In genomic region chr7:76392531-76393115, GRCh38 we compare ENCODE assay signal across 8 cellular contexts. TPM values are rescaled to one million over a fixed set of nuclear protein-coding genes. Genes with fewer than 3 reads are reported as not detected.
A peak's percentile ranks its signal among the peaks of the same experiment; 100 is the strongest.
DNase-seq lines count a peak whose midpoint lies in the region; TF ChIP-seq lines count a peak whose summit lies in the region.

No MANE protein-coding gene starts in this region.

- no peak for TF ChIP-seq POLR2A in uterus (IDR thresholded peaks at IDR 0.05)

- in situ Hi-C loops in brain microvascular endothelial cell (cut with HindIII; ENCODE audit: low pct_ligation_motif_present, low sequenced_read_pairs) = no loop called here

- intact Hi-C loops in left ventricle myocardium inferior (cut with micrococcal nuclease) (no loop called here), cardiac septum (cut with DNase I) (no loop called here), uterus (cut with DNase I; ENCODE audit: low total_unique reads) (no loop called here)

- H3K27me3 ChIP-seq in left ventricle myocardium inferior (ENCODE audit: low read depth) (no peaks in the 10 kb centered on the region), brain microvascular endothelial cell (replicated peaks) (no peaks in the 10 kb centered on the region), uterus (no peaks in the 10 kb centered on the region)

- DNase-seq in left ventricle myocardium inferior (no peak), cardiac septum (ENCODE audit: low spot score) (no peak), brain microvascular endothelial cell (no peak), uterus (no peak), globus pallidus (ENCODE audit: low spot score) (no peak), cerebellum (ENCODE audit: low spot score) (no peak)
- DNase-seq in stimulated activated CD4-positive, alpha-beta T cell treated with anti-CD3 and anti-CD28 coated beads, Interleukin-4, amount 100 ng/mL, for 24 hours = no peak

- H3K4me3 ChIP-seq in left ventricle myocardium inferior (peak overlapping the region; percentile 70), brain microvascular endothelial cell (ENCODE audit: low read depth, low read length) (peak overlapping the region; percentile 44), mesodermal cell (ENCODE audit: extremely low read depth, insufficient read depth, low read length, poor library complexity, severe bottlenecking) (peak overlapping the region; percentile 47), uterus (peak overlapping the region; percentile 28 to 43)

- H3K4me1 ChIP-seq in left ventricle myocardium inferior = peaks cover 33% of the 10 kb centered on the region
- H3K4me1 ChIP-seq in mesodermal cell (ENCODE audit: control insufficient read depth, insufficient read depth, low read length, poor library complexity, severe bottlenecking) = peaks cover 11% of the 10 kb centered on the region
- no peaks in the 10 kb centered on the region for H3K4me1 ChIP-seq in uterus

- 43 to 45% methylated on average over 10 of the region's 12 CpGs for WGBS in mesodermal cell (ENCODE audit: insufficient coverage in 2 of 2), 2 experiments

- H3K9me3 ChIP-seq in left ventricle myocardium inferior (replicated peaks) (no peaks in the 10 kb centered on the region), mesodermal cell (ENCODE audit: control insufficient read depth, low read length) (no peaks in the 10 kb centered on the region), uterus (no peaks in the 10 kb centered on the region)

- H3K27ac ChIP-seq in left ventricle myocardium inferior (replicated peaks) (peak overlapping the region; percentile 90), brain microvascular endothelial cell (peak overlapping the region; percentile 42), mesodermal cell (ENCODE audit: low read depth, low read length, severe bottlenecking) (no peak overlapping the region), uterus (peak overlapping the region; percentile 77 to 87)

- TF ChIP-seq CTCF in left ventricle myocardium inferior (IDR thresholded peaks at IDR 0.05; ENCODE audit: borderline replicate concordance) = no peak
- no peak for TF ChIP-seq CTCF in brain microvascular endothelial cell (IDR thresholded peaks at IDR 0.05; ENCODE audit: low read depth, low read length, missing control alignments)
- TF ChIP-seq CTCF in uterus (IDR thresholded peaks at IDR 0.05) = no peak

- H3K36me3 ChIP-seq in left ventricle myocardium inferior = no peaks in the 10 kb centered on the region
- H3K36me3 ChIP-seq in brain microvascular endothelial cell (replicated peaks) = no peaks in the 10 kb centered on the region
- no peaks in the 10 kb centered on the region for H3K36me3 ChIP-seq in mesodermal cell (ENCODE audit: control insufficient read depth, insufficient read depth, low read length)
- H3K36me3 ChIP-seq in uterus = no peaks in the 10 kb centered on the region

RNA-seq across cellular contexts. Expression of gene SSC4D, which starts 16.9 kb away (rescaled TPM):
- total RNA-seq in left ventricle myocardium inferior (0.99 TPM), cardiac septum (0.51 TPM), uterus (1 to 10 TPM in 1 of 4 donors, under 1 TPM in 1, not detected in 2; 0.37 to 1.0 TPM), cerebellum (0.73 TPM)
- polyA plus RNA-seq in mesodermal cell (2013, experiment 1 of 2) = 6.4 TPM
- polyA plus RNA-seq in mesodermal cell (2013, experiment 2 of 2) = 5.2 TPM

RNA-seq across cellular contexts. Expression of gene ZP3, which starts 32.1 kb away (rescaled TPM):
- total RNA-seq in left ventricle myocardium inferior (not detected), cardiac septum (not detected), uterus (1 to 10 TPM in 2 of 4 donors, not detected in 2; 1.9 to 5.9 TPM), cerebellum (0.45 TPM)
- polyA plus RNA-seq in mesodermal cell (2013, experiment 1 of 2) = not detected
- not detected for polyA plus RNA-seq in mesodermal cell (2013, experiment 2 of 2)

RNA-seq across cellular contexts. Expression of gene YWHAG, which starts 33.8 kb away (rescaled TPM):
- total RNA-seq in left ventricle myocardium inferior (223 TPM), cardiac septum (183 TPM), uterus (100 to 1,000 TPM in 1 of 4 donors, 10 to 100 TPM in 3; 17.9 to 109 (median 50.4) TPM), cerebellum (226 TPM)
- polyA plus RNA-seq in mesodermal cell (2013, experiment 1 of 2) = 129 TPM
- polyA plus RNA-seq in mesodermal cell (2013, experiment 2 of 2) = 124 TPM
